Comparison of ENCODE assay signal across 6 cellular contexts in the genomic region with DNA sequence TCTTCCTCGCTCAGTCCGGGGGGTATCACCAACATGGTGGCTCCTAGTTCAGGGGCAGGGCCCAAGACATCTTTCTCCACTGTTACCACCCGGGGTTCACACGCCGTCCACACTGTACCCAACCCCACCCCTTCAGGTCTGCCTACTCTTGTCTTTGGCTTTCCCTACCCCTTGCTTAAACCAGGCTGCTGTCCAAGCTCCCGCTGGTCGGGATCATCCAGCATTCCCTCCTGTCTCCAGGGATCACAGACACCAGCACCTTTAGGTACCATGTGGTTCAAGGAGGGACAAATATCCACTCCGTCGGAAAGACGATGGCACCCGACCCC. TPM values are rescaled to one million over a fixed set of nuclear protein-coding genes. Genes with fewer than 3 reads are reported as not detected.
DNase-seq lines count a peak whose midpoint lies in the region; ATAC-seq and TF ChIP-seq lines count a peak whose summit lies in the region.

No MANE protein-coding gene starts in this region.

- peak overlapping the region; percentile 91 for H3K4me3 Mint-ChIP-seq in activated CD4-positive, alpha-beta memory T cell treated with anti-CD3 and anti-CD28 coated beads, Interleukin-2, amount 10 ng/mL, durations not matched to agents 7 days and 5 days

- no peaks in the 10 kb centered on the region for H3K27me3 Mint-ChIP-seq in activated CD4-positive, alpha-beta memory T cell treated with anti-CD3 and anti-CD28 coated beads, Interleukin-2, amount 10 ng/mL, durations not matched to agents 7 days and 5 days

- no peak for TF ChIP-seq POLR2A in lower leg skin (IDR thresholded peaks at IDR 0.05)

- CTCF ChIA-PET in activated CD4-positive, alpha-beta memory T cell treated with anti-CD3 and anti-CD28 coated beads, Interleukin-2, amount 10 ng/mL, durations not matched to agents 7 days and 5 days (lab: Charles Lee): interaction anchor here (1.5 to 2.2 kb wide), 2 partner anchors 13 to 234 kb away, joined by 4 to 13 read pairs; a partner anchor contains a TSS

- peak overlapping the region; percentile 69 for H3K4me3 ChIP-seq in lower leg skin (ENCODE audit: low read depth, poor library complexity, severe bottlenecking)

- H3K9me3 Mint-ChIP-seq in activated CD4-positive, alpha-beta memory T cell treated with anti-CD3 and anti-CD28 coated beads, Interleukin-2, amount 10 ng/mL, durations not matched to agents 7 days and 5 days: no peaks in the 10 kb centered on the region

- no peak for TF ChIP-seq CTCF in lower leg skin (IDR thresholded peaks at IDR 0.05)

- H3K36me3 Mint-ChIP-seq in activated CD4-positive, alpha-beta memory T cell treated with anti-CD3 and anti-CD28 coated beads, Interleukin-2, amount 10 ng/mL, durations not matched to agents 7 days and 5 days (ENCODE audit: low read depth): peaks cover 65% of the 10 kb centered on the region

- peak overlapping the region; percentile 96 for H3K27ac Mint-ChIP-seq in activated CD4-positive, alpha-beta memory T cell treated with anti-CD3 and anti-CD28 coated beads, Interleukin-2, amount 10 ng/mL, durations not matched to agents 7 days and 5 days

- ATAC-seq in GM21423 (IDR thresholded peaks at IDR 0.05; ENCODE audit: unreplicated experiment) (peak; percentile 6), GM21786 (IDR thresholded peaks at IDR 0.05; ENCODE audit: unreplicated experiment) (no peak)

- intact Hi-C loops in lower leg skin (cut with DNase I; ENCODE audit: low total_unique reads): no loop called here

- no peak for DNase-seq in activated CD4-positive, alpha-beta memory T cell treated with anti-CD3 and anti-CD28 coated beads, Interleukin-2, amount 10 ng/mL, durations not matched to agents 7 days and 5 days
- DNase-seq in lower leg skin (ENCODE audit: low spot score in 2 of 2) (peak in 1 of 2 donors; percentile 88), NCI-H446 (lab: John Stamatoyannopoulos, UW) (no peak), DMS 273 (lab: John Stamatoyannopoulos, UW; ENCODE audit: unreplicated experiment) (no peak)

- POLR2A ChIA-PET in activated CD4-positive, alpha-beta memory T cell treated with anti-CD3 and anti-CD28 coated beads, Interleukin-2, amount 10 ng/mL, durations not matched to agents 7 days and 5 days (lab: Charles Lee): interaction anchor here (1.1 to 8.4 kb wide), 8 partner anchors 10 to 1013 kb away, joined by 3 to 162 read pairs (median 5); a partner anchor contains a TSS

- peaks cover 45% of the 10 kb centered on the region for H3K4me1 Mint-ChIP-seq in activated CD4-positive, alpha-beta memory T cell treated with anti-CD3 and anti-CD28 coated beads, Interleukin-2, amount 10 ng/mL, durations not matched to agents 7 days and 5 days

- WGBS in lower leg skin, 2 donors: 10 to 11% methylated on average over 11 of the region's 11 CpGs

RNA-seq across cellular contexts. Expression of a gene that starts 0.4 kb away (rescaled TPM):
- total RNA-seq in activated CD4-positive, alpha-beta memory T cell treated with anti-CD3 and anti-CD28 coated beads, Interleukin-2, amount 10 ng/mL, durations not matched to agents 7 days and 5 days: 10 to 100 TPM; 69.6 to 70.6 TPM
- 10 to 100 TPM; 53.2 to 88.2 (median 83.4) TPM for total RNA-seq in lower leg skin

RNA-seq across cellular contexts. Expression of a gene that starts 0.6 kb away (rescaled TPM):
- 10 to 100 TPM; 69.4 to 74.2 TPM for total RNA-seq in activated CD4-positive, alpha-beta memory T cell treated with anti-CD3 and anti-CD28 coated beads, Interleukin-2, amount 10 ng/mL, durations not matched to agents 7 days and 5 days
- total RNA-seq in lower leg skin: 10 to 100 TPM; 23.3 to 57.8 (median 32.3) TPM

RNA-seq across cellular contexts. Expression of a gene that starts 12.5 kb away (rescaled TPM):
- total RNA-seq in activated CD4-positive, alpha-beta memory T cell treated with anti-CD3 and anti-CD28 coated beads, Interleukin-2, amount 10 ng/mL, durations not matched to agents 7 days and 5 days: under 1 TPM; 0.58 to 0.60 TPM
- 10 to 100 TPM in 1 of 4 donors, 1 to 10 TPM in 3; 1.4 to 13.1 (median 4.5) TPM for total RNA-seq in lower leg skin

RNA-seq across cellular contexts. Expression of a gene that starts 13.6 kb away (rescaled TPM):
- 10 to 100 TPM; 16.7 to 17.5 TPM for total RNA-seq in activated CD4-positive, alpha-beta memory T cell treated with anti-CD3 and anti-CD28 coated beads, Interleukin-2, amount 10 ng/mL, durations not matched to agents 7 days and 5 days
- total RNA-seq in lower leg skin: 10 to 100 TPM; 14.6 to 19.9 (median 16.4) TPM

RNA-seq across cellular contexts. Expression of a gene that starts 23.5 kb away (rescaled TPM):
- total RNA-seq in activated CD4-positive, alpha-beta memory T cell treated with anti-CD3 and anti-CD28 coated beads, Interleukin-2, amount 10 ng/mL, durations not matched to agents 7 days and 5 days: 1 to 10 TPM; 3.3 to 5.7 TPM
- total RNA-seq in lower leg skin: 10 to 100 TPM in 1 of 4 donors, 1 to 10 TPM in 3; 5.6 to 10.4 (median 7.4) TPM
